In the genomic region with DNA sequence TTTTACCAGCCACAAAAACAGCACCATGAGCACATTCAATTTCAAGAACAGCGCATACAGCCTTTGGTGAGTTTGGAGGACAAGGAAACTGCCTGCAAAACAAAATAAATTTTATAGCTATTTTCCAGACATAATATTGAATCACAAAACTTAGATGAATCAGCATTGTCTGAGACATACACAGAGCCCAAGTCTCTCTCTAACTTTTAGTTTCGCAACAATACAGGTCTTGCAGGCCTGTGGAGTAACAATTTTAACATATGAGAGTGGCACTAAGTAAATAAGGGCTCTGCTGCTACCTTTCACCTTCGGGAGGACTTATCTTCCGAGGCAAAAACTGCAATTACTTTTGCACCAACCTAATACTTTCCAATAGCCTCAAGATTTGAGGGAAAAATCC, we compare ENCODE assay signal across 1 cellular context.
A peak's percentile ranks its signal among the peaks of the same experiment; 100 is the strongest.
TF ChIP-seq lines count a peak whose summit lies in the region.

No MANE protein-coding gene starts in this region.

TF ChIP-seq in A549, 52 proteins besides CTCF, POLR2A, EP300 and RAD21 (continued from another document):
- TF ChIP-seq, protein P1, sequence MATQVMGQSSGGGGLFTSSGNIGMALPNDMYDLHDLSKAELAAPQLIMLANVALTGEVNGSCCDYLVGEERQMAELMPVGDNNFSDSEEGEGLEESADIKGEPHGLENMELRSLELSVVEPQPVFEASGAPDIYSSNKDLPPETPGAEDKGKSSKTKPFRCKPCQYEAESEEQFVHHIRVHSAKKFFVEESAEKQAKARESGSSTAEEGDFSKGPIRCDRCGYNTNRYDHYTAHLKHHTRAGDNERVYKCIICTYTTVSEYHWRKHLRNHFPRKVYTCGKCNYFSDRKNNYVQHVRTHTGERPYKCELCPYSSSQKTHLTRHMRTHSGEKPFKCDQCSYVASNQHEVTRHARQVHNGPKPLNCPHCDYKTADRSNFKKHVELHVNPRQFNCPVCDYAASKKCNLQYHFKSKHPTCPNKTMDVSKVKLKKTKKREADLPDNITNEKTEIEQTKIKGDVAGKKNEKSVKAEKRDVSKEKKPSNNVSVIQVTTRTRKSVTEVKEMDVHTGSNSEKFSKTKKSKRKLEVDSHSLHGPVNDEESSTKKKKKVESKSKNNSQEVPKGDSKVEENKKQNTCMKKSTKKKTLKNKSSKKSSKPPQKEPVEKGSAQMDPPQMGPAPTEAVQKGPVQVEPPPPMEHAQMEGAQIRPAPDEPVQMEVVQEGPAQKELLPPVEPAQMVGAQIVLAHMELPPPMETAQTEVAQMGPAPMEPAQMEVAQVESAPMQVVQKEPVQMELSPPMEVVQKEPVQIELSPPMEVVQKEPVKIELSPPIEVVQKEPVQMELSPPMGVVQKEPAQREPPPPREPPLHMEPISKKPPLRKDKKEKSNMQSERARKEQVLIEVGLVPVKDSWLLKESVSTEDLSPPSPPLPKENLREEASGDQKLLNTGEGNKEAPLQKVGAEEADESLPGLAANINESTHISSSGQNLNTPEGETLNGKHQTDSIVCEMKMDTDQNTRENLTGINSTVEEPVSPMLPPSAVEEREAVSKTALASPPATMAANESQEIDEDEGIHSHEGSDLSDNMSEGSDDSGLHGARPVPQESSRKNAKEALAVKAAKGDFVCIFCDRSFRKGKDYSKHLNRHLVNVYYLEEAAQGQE (IDR thresholded peaks at IDR 0.05) = no peak
- TF ChIP-seq HOXA7 (CRISPR knock-in tag; IDR thresholded peaks at IDR 0.05) (no peak), SMC3 (IDR thresholded peaks at IDR 0.05) (peak; percentile 21; the same call in 1 of the 3 replicates), ESRRA (IDR thresholded peaks at IDR 0.05; ENCODE audit: borderline replicate concordance, low read length) (no peak), POLR2AphosphoS2 (conservative IDR thresholded peaks at IDR 0.05; ENCODE audit: low read length) (no peak), FOSB (CRISPR knock-in tag; IDR thresholded peaks at IDR 0.05) (no peak), HOXB13 (CRISPR knock-in tag; IDR thresholded peaks at IDR 0.05; ENCODE audit: low read depth) (no peak), RARB (CRISPR knock-in tag; IDR thresholded peaks at IDR 0.05) (no peak), ZFP36 (IDR thresholded peaks at IDR 0.05; ENCODE audit: borderline replicate concordance, partially characterized antibody) (no peak), FOXS1 (CRISPR knock-in tag; IDR thresholded peaks at IDR 0.05) (no peak), CBX8 (IDR thresholded peaks at IDR 0.05) (no peak), EHF (CRISPR knock-in tag; IDR thresholded peaks at IDR 0.05) (no peak), CBX2 (IDR thresholded peaks at IDR 0.05; ENCODE audit: borderline replicate concordance, low read depth) (no peak), ZSCAN20 (CRISPR knock-in tag; IDR thresholded peaks at IDR 0.05) (no peak), GATA3 (IDR thresholded peaks at IDR 0.05; ENCODE audit: borderline replicate concordance) (no peak; the same call in 1 of the 2 replicates), PHF8 (IDR thresholded peaks at IDR 0.05; ENCODE audit: borderline replicate concordance, low read depth) (no peak), JUN (IDR thresholded peaks at IDR 0.05) (no peak; a peak in 1 of 5 replicates), KDM5A (IDR thresholded peaks at IDR 0.05) (no peak)
- TF ChIP-seq, protein P2, sequence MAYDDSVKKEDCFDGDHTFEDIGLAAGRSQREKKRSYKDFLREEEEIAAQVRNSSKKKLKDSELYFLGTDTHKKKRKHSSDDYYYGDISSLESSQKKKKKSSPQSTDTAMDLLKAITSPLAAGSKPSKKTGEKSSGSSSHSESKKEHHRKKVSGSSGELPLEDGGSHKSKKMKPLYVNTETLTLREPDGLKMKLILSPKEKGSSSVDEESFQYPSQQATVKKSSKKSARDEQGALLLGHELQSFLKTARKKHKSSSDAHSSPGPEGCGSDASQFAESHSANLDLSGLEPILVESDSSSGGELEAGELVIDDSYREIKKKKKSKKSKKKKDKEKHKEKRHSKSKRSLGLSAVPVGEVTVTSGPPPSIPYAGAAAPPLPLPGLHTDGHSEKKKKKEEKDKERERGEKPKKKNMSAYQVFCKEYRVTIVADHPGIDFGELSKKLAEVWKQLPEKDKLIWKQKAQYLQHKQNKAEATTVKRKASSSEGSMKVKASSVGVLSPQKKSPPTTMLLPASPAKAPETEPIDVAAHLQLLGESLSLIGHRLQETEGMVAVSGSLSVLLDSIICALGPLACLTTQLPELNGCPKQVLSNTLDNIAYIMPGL (CRISPR knock-in tag; IDR thresholded peaks at IDR 0.05; ENCODE audit: borderline replicate concordance) = no peak
- TF ChIP-seq, protein P3, sequence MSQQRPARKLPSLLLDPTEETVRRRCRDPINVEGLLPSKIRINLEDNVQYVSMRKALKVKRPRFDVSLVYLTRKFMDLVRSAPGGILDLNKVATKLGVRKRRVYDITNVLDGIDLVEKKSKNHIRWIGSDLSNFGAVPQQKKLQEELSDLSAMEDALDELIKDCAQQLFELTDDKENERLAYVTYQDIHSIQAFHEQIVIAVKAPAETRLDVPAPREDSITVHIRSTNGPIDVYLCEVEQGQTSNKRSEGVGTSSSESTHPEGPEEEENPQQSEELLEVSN (IDR thresholded peaks at IDR 0.05; ENCODE audit: borderline replicate concordance, low read depth) = no peak
- TF ChIP-seq, protein P4, sequence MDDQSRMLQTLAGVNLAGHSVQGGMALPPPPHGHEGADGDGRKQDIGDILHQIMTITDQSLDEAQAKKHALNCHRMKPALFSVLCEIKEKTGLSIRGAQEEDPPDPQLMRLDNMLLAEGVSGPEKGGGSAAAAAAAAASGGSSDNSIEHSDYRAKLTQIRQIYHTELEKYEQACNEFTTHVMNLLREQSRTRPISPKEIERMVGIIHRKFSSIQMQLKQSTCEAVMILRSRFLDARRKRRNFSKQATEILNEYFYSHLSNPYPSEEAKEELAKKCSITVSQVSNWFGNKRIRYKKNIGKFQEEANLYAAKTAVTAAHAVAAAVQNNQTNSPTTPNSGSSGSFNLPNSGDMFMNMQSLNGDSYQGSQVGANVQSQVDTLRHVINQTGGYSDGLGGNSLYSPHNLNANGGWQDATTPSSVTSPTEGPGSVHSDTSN (IDR thresholded peaks at IDR 0.05) = no peak
- TF ChIP-seq, protein P5, sequence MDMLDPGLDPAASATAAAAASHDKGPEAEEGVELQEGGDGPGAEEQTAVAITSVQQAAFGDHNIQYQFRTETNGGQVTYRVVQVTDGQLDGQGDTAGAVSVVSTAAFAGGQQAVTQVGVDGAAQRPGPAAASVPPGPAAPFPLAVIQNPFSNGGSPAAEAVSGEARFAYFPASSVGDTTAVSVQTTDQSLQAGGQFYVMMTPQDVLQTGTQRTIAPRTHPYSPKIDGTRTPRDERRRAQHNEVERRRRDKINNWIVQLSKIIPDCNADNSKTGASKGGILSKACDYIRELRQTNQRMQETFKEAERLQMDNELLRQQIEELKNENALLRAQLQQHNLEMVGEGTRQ (IDR thresholded peaks at IDR 0.05) = no peak
